In genomic region chr1:243956448-243956847, GRCh38 we compare ENCODE assay signal across 22 cellular contexts.
"Had no signal": no experiment of that assay in that cellular context is flagged by ENCODE, and none has a peak within 500 bp of the region (broad histone marks: within the 10 kb centered on the region; RNA-seq: fewer than 3 reads in every experiment).

No MANE protein-coding gene starts in this region.

- H3K27ac ChIP-seq: adrenal gland, esophagus squamous epithelium, gastrocnemius medialis, heart right ventricle, neutrophil, parathyroid adenoma, tibial nerve, vagina, VCaP had no signal

- H3K27ac Mint-ChIP-seq: activated CD4-positive, alpha-beta memory T cell treated with anti-CD3 and anti-CD28 coated beads for 36 hours; activated CD4-positive, alpha-beta T cell treated with anti-CD3 and anti-CD28 coated beads for 36 hours; activated CD8-positive, alpha-beta memory T cell treated with anti-CD3 and anti-CD28 coated beads, Interleukin-2, amount 10 ng/mL, durations not matched to agents 7 days and 5 days; activated T-cell treated with anti-CD3 and anti-CD28 coated beads, Interleukin-2, amount 50 U/mL, for 24 hours; naive thymus-derived CD4-positive, alpha-beta T cell; stimulated activated naive B cell treated with anti-CD40 and anti-IgM and Interleukin-4, amounts not matched to agents 10 μg/mL and 1 μg/mL and 100 μg/mL, for 72 hours had no signal

- H3K4me3 Mint-ChIP-seq: activated CD4-positive, alpha-beta memory T cell treated with anti-CD3 and anti-CD28 coated beads for 36 hours; activated CD4-positive, alpha-beta T cell treated with anti-CD3 and anti-CD28 coated beads for 36 hours; activated CD8-positive, alpha-beta memory T cell treated with anti-CD3 and anti-CD28 coated beads, Interleukin-2, amount 10 ng/mL, durations not matched to agents 7 days and 5 days; activated T-cell treated with anti-CD3 and anti-CD28 coated beads, Interleukin-2, amount 50 U/mL, for 24 hours; naive thymus-derived CD4-positive, alpha-beta T cell; stimulated activated naive B cell treated with anti-CD40 and anti-IgM and Interleukin-4, amounts not matched to agents 10 μg/mL and 1 μg/mL and 100 μg/mL, for 72 hours had no signal

- DNase-seq: activated CD4-positive, alpha-beta memory T cell treated with anti-CD3 and anti-CD28 coated beads for 36 hours; activated CD4-positive, alpha-beta T cell treated with anti-CD3 and anti-CD28 coated beads for 36 hours; activated CD8-positive, alpha-beta memory T cell treated with anti-CD3 and anti-CD28 coated beads, Interleukin-2, amount 10 ng/mL, durations not matched to agents 7 days and 5 days; activated effector memory CD4-positive, alpha-beta T cell treated with Interleukin-2 at 50 U/mL for 16 hours; activated naive CD4-positive, alpha-beta T cell treated with anti-CD3 and anti-CD28 coated beads, Interleukin-2, amount 50 U/mL, for 16 hours; activated T-cell treated with anti-CD3 and anti-CD28 coated beads, Interleukin-2, amount 50 U/mL, for 24 hours; adrenal gland; esophagus squamous epithelium; gastrocnemius medialis; heart right ventricle; mammary epithelial cell; mucosa of descending colon; naive thymus-derived CD4-positive, alpha-beta T cell; retina; stimulated activated CD4-positive, alpha-beta T cell treated with anti-CD3 and anti-CD28 coated beads, Interleukin-2, amount 100 ng/mL, for 48 hours; stimulated activated naive B cell treated with anti-CD40 and anti-IgM and Interleukin-4, amounts not matched to agents 10 μg/mL and 1 μg/mL and 100 μg/mL, for 72 hours had no signal

- ATAC-seq: activated CD4-positive, alpha-beta T cell treated with anti-CD3 and anti-CD28 coated beads for 36 hours; activated CD8-positive, alpha-beta memory T cell treated with anti-CD3 and anti-CD28 coated beads, Interleukin-2, amount 10 ng/mL, durations not matched to agents 7 days and 5 days; gastrocnemius medialis; heart right ventricle; left lobe of liver; mucosa of descending colon; naive thymus-derived CD4-positive, alpha-beta T cell; stimulated activated naive B cell treated with anti-CD40 and anti-IgM and Interleukin-4, amounts not matched to agents 10 μg/mL and 1 μg/mL and 100 μg/mL, for 72 hours had no signal

- H3K4me1 Mint-ChIP-seq: activated CD4-positive, alpha-beta T cell treated with anti-CD3 and anti-CD28 coated beads for 36 hours; activated CD8-positive, alpha-beta memory T cell treated with anti-CD3 and anti-CD28 coated beads, Interleukin-2, amount 10 ng/mL, durations not matched to agents 7 days and 5 days; naive thymus-derived CD4-positive, alpha-beta T cell; stimulated activated naive B cell treated with anti-CD40 and anti-IgM and Interleukin-4, amounts not matched to agents 10 μg/mL and 1 μg/mL and 100 μg/mL, for 72 hours had no signal

- H3K9me3 Mint-ChIP-seq: activated CD4-positive, alpha-beta memory T cell treated with anti-CD3 and anti-CD28 coated beads for 36 hours; activated T-cell treated with anti-CD3 and anti-CD28 coated beads, Interleukin-2, amount 50 U/mL, for 24 hours; naive thymus-derived CD4-positive, alpha-beta T cell; stimulated activated naive B cell treated with anti-CD40 and anti-IgM and Interleukin-4, amounts not matched to agents 10 μg/mL and 1 μg/mL and 100 μg/mL, for 72 hours had no signal

- H3K4me3 ChIP-seq: adrenal gland, esophagus squamous epithelium, gastrocnemius medialis, heart right ventricle, mucosa of descending colon, tibial nerve, vagina had no signal

- H3K36me3 Mint-ChIP-seq: activated CD4-positive, alpha-beta memory T cell treated with anti-CD3 and anti-CD28 coated beads for 36 hours; activated CD8-positive, alpha-beta memory T cell treated with anti-CD3 and anti-CD28 coated beads, Interleukin-2, amount 10 ng/mL, durations not matched to agents 7 days and 5 days; naive thymus-derived CD4-positive, alpha-beta T cell; stimulated activated naive B cell treated with anti-CD40 and anti-IgM and Interleukin-4, amounts not matched to agents 10 μg/mL and 1 μg/mL and 100 μg/mL, for 72 hours had no signal
